In genomic region chr5:108003178-108003577, GRCh38 we compare ENCODE assay signal across 8 cellular contexts.
DNase-seq lines count a peak whose midpoint lies in the region; ATAC-seq and TF ChIP-seq lines count a peak whose summit lies in the region.

No MANE protein-coding gene starts in this region.

- H3K9me3 Mint-ChIP-seq in naive thymus-derived CD8-positive, alpha-beta T cell: no peaks in the 10 kb centered on the region

- peak overlapping the region; percentile 18 for H3K4me3 ChIP-seq in choroid plexus epithelial cell (ENCODE audit: low read depth, low read length)

- peaks cover 8 to 15% (median 12%) of the 10 kb centered on the region in 4 donors for H3K4me1 Mint-ChIP-seq in naive thymus-derived CD8-positive, alpha-beta T cell

- peak overlapping the region; percentile 20 to 80 (median 52) for H3K4me3 Mint-ChIP-seq in naive thymus-derived CD8-positive, alpha-beta T cell

- ATAC-seq in GM21723 (IDR thresholded peaks at IDR 0.05; ENCODE audit: unreplicated experiment): peak; percentile 97
- ATAC-seq in naive thymus-derived CD8-positive, alpha-beta T cell: peak in 1 of 2 donors; percentile 74

- POLR2A ChIA-PET in naive thymus-derived CD8-positive, alpha-beta T cell (lab: Charles Lee): no interaction called here

- no peaks in the 10 kb centered on the region for H3K27me3 Mint-ChIP-seq in naive thymus-derived CD8-positive, alpha-beta T cell

- peaks cover 0 to 3% (median 0%) of the 10 kb centered on the region in 3 donors for H3K36me3 Mint-ChIP-seq in naive thymus-derived CD8-positive, alpha-beta T cell

- peak; percentile 24 for DNase-seq in NCI-H2196 (lab: John Stamatoyannopoulos, UW; ENCODE audit: unreplicated experiment)
- DNase-seq in NCI-H2196 treated with DMSO at 0.1 percent for 48 hours (lab: John Stamatoyannopoulos, UW; ENCODE audit: unreplicated experiment): no peak
- peak; percentile 85 for DNase-seq in M059J (ENCODE audit: low read depth)
- peak; percentile 78 for DNase-seq in choroid plexus epithelial cell (ENCODE audit: low read depth)
- DNase-seq in naive thymus-derived CD8-positive, alpha-beta T cell: peak in 4 of 10 donors; percentile 1 to 36 (median 12)
- no peak for DNase-seq in NCI-H510A (lab: John Stamatoyannopoulos, UW)
- DNase-seq in GOT3 (lab: John Stamatoyannopoulos, UW): no peak

- no peak for TF ChIP-seq CTCF in choroid plexus epithelial cell (conservative IDR thresholded peaks at IDR 0.05; ENCODE audit: low read depth, low read length)

- H3K27ac Mint-ChIP-seq in naive thymus-derived CD8-positive, alpha-beta T cell: peak overlapping the region; percentile 6 to 82 (median 47)

Comparison
In these comparisons a context has a peak if more than half of its experiments do, and no peak if none do; other contexts are left out.
1. DNase-seq: peak in NCI-H2196 (single experiment), M059J (single experiment) and choroid plexus epithelial cell (single experiment); none in NCI-H2196 treated with DMSO at 0.1 percent for 48 hours (single experiment), NCI-H510A (single experiment) and GOT3 (single experiment).